Comparison of ENCODE assay signal across 20 cellular contexts in the genomic region with DNA sequence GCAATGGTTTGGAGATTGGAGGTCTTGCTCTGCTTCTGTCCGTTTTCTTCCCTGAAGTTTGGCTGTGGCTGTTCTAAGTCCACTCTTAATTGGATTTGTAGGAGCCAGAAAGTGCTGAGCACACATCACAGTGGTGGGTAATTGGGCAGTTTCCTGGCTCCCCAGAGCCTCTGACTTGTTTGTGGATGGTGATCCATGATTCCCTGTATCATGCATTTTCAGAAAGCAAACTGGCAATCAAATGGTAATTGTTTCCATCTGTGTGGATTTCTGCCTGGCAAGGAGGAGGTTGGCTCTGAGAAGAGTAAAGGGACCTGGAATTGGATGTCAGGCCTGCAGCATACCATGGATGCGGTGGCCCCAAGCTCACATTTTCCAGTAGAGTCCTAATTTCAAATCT.
"Had no signal": no experiment of that assay in that cellular context is flagged by ENCODE, and none has a peak within 500 bp of the region (broad histone marks: within the 10 kb centered on the region; RNA-seq: fewer than 3 reads in every experiment).

No MANE protein-coding gene starts in this region.

- H3K27ac ChIP-seq: adrenal gland, left lung, neutrophil, vagina had no signal

- FAIRE-seq: colon, kidney had no signal

- H3K4me3 ChIP-seq: adrenal gland, left lung, mucosa of descending colon, skin epidermis, tibial nerve, vagina had no signal

- H3K4me1 ChIP-seq: adrenal gland, left lung, vagina had no signal

- H3K36me3 ChIP-seq: adrenal gland, left lung, neutrophil had no signal

- H3K9me3 ChIP-seq: adrenal gland, left lung, mucosa of descending colon, neutrophil, vagina had no signal

- H3K27me3 ChIP-seq: adrenal gland, left lung, tibial nerve, vagina had no signal

- ATAC-seq: left lung; mucosa of descending colon; naive thymus-derived CD4-positive, alpha-beta T cell had no signal

- DNase-seq: activated CD4-positive, alpha-beta memory T cell treated with anti-CD3 and anti-CD28 coated beads, Interleukin-2, amount 10 ng/mL, durations not matched to agents 7 days and 5 days; activated CD4-positive, alpha-beta T cell treated with anti-CD3 and anti-CD28 coated beads for 4 hours; activated naive CD4-positive, alpha-beta T cell treated with anti-CD3 and anti-CD28 coated beads, Interleukin-2, amount 50 U/mL, for 16 hours; activated T-cell treated with anti-CD3 and anti-CD28 coated beads, Interleukin-2, amount 50 U/mL, for 24 hours; adrenal gland; erythroblast; hypothalamus; kidney; left lung; mammary epithelial cell; mucosa of descending colon; naive thymus-derived CD4-positive, alpha-beta T cell; stimulated activated CD4-positive, alpha-beta T cell treated with anti-CD3 and anti-CD28 coated beads, Interleukin-4, amount 100 ng/mL, for 24 hours; stimulated activated naive CD4-positive, alpha-beta T cell; substantia nigra had no signal
